Comparison of ENCODE assay signal across 30 cellular contexts in genomic region chr9:5750569-5750968, GRCh38.
"Had no signal": no experiment of that assay in that cellular context is flagged by ENCODE, and none has a peak within 500 bp of the region (broad histone marks: within the 10 kb centered on the region; RNA-seq: fewer than 3 reads in every experiment).

No MANE protein-coding gene starts in this region.

- H3K4me1 ChIP-seq: SJSA1 had no signal

- H3K27me3 ChIP-seq: SJSA1 had no signal

- DNase-seq: activated B cell treated with CpG ODN at 0.5 μM for 24 hours; activated CD4-positive, alpha-beta memory T cell treated with anti-CD3 and anti-CD28 coated beads, Interleukin-2, amount 10 ng/mL, durations not matched to agents 7 days and 5 days; activated CD4-positive, alpha-beta T cell treated with anti-CD3 and anti-CD28 coated beads for 48 hours; activated CD4-positive, CD25-positive, alpha-beta regulatory T cell treated with anti-CD3 and anti-CD28 coated beads, Interleukin-2, amount 50 U/mL, for 72 hours; activated CD8-positive, alpha-beta memory T cell treated with anti-CD3 and anti-CD28 coated beads for 24 hours; activated CD8-positive, alpha-beta memory T cell treated with anti-CD3 and anti-CD28 coated beads, Interleukin-2, amount 10 ng/mL, durations not matched to agents 7 days and 5 days; activated CD8-positive, alpha-beta memory T cell treated with anti-CD3 and anti-CD28 coated beads, Interleukin-2, amount 50 U/mL, for 48 hours; activated gamma-delta T cell; activated naive CD4-positive, alpha-beta T cell treated with Interleukin-2 at 50 U/mL for 16 hours; activated T-cell treated with anti-CD3 and anti-CD28 coated beads, Interleukin-2, amount 50 U/mL, for 48 hours; anterior cingulate cortex; central memory CD4-positive, alpha-beta T cell; KG1; NCI-H1105; NCI-H1417 treated with DMSO at 0.1 percent for 48 hours; NCI-H187 treated with DMSO at 0.1 percent for 48 hours; NCI-H2081; NCI-H2171 treated with DMSO at 0.1 percent for 48 hours; NCI-H2227 treated with DMSO at 0.1 percent for 48 hours; NCI-H446; NCI-H510A treated with DMSO at 0.1 percent for 48 hours; NCI-H526 treated with DMSO at 0.1 percent for 48 hours; NCI-H774; RPMI8226; SHP77 treated with DMSO at 0.1 percent for 48 hours; SK-N-SH; T-helper 9 cell had no signal

- H3K4me3 ChIP-seq: SJSA1 had no signal

- H3K27ac ChIP-seq: SJSA1, VCaP had no signal

- ATAC-seq: activated CD8-positive, alpha-beta memory T cell treated with anti-CD3 and anti-CD28 coated beads, Interleukin-2, amount 10 ng/mL, durations not matched to agents 7 days and 5 days; Panc1 had no signal

- H3K9ac ChIP-seq: SK-N-SH had no signal

- H3K9me2 ChIP-seq: SK-N-SH had no signal

- H3K9me3 ChIP-seq: SJSA1, SK-N-SH had no signal

- H3K4me2 ChIP-seq: SK-N-SH had no signal
